Comparison of ENCODE assay signal across 9 cellular contexts in genomic region chr1:217088521-217089221, GRCh38.
DNase-seq lines count a peak whose midpoint lies in the region; ATAC-seq and TF ChIP-seq lines count a peak whose summit lies in the region.
"Had no signal": no experiment of that assay in that cellular context is flagged by ENCODE, and none has a peak within 500 bp of the region (broad histone marks: within the 10 kb centered on the region; RNA-seq: fewer than 3 reads in every experiment).

No MANE protein-coding gene starts in this region.

- no peaks in the 10 kb centered on the region for H3K9me3 ChIP-seq in mesodermal cell (ENCODE audit: control insufficient read depth, low read length)

- peak; percentile 42 for DNase-seq in NCI-H2107 treated with DMSO at 0.1 percent for 48 hours (lab: John Stamatoyannopoulos, UW; ENCODE audit: unreplicated experiment)
- DNase-seq in NCI-H2107 (lab: John Stamatoyannopoulos, UW) = no peak
- no peak for DNase-seq in endothelial cell (ENCODE audit: low spot score)
- no peak for DNase-seq in type B pancreatic cell (ENCODE audit: extremely low spot score, unreplicated experiment)
- DNase-seq in dermis blood vessel endothelial cell = no peak
- DNase-seq in mucosa of gallbladder (ENCODE audit: low spot score) = no peak

- H3K4me1 ChIP-seq in mesodermal cell (ENCODE audit: control insufficient read depth, insufficient read depth, low read length, poor library complexity, severe bottlenecking) = peaks cover 25% of the 10 kb centered on the region

- H3K9me3 Mint-ChIP-seq in endothelial cell (ENCODE audit: unreplicated experiment) = no peaks in the 10 kb centered on the region
- no peaks in the 10 kb centered on the region for H3K9me3 Mint-ChIP-seq in type B pancreatic cell

- TF ChIP-seq POLR2A in GM18505 (IDR thresholded peaks at IDR 0.05; ENCODE audit: borderline replicate concordance, extremely low read depth, insufficient read depth, insufficient read length) = no peak

- H3K36me3 Mint-ChIP-seq in endothelial cell (ENCODE audit: low read depth, unreplicated experiment) = no peaks in the 10 kb centered on the region
- no peaks in the 10 kb centered on the region for H3K36me3 Mint-ChIP-seq in type B pancreatic cell

- H3K27ac Mint-ChIP-seq in endothelial cell (ENCODE audit: unreplicated experiment) = no peak overlapping the region
- H3K27ac Mint-ChIP-seq in type B pancreatic cell = peak overlapping the region; percentile 59
- H3K27ac Mint-ChIP-seq: activated naive CD4-positive, alpha-beta T cell treated with anti-CD3 and anti-CD28 coated beads, Interleukin-2, amount 50 U/mL, for 72 hours had no signal

- no peak for ATAC-seq in GM18505 (IDR thresholded peaks at IDR 0.05; ENCODE audit: unreplicated experiment)
- ATAC-seq: activated naive CD4-positive, alpha-beta T cell treated with anti-CD3 and anti-CD28 coated beads, Interleukin-2, amount 50 U/mL, for 72 hours had no signal

- H3K4me3 Mint-ChIP-seq in endothelial cell (ENCODE audit: unreplicated experiment) (peak overlapping the region; percentile 85), type B pancreatic cell (peak overlapping the region; percentile 87)

- H3K27ac ChIP-seq in mesodermal cell (ENCODE audit: low read depth, low read length, severe bottlenecking) = peak overlapping the region; percentile 20

- peak overlapping the region; percentile 37 for H3K4me3 ChIP-seq in mesodermal cell (ENCODE audit: extremely low read depth, insufficient read depth, low read length, poor library complexity, severe bottlenecking)

- 0% methylated on average over 5 to 7 of the region's 12 CpGs for WGBS in mesodermal cell (ENCODE audit: insufficient coverage in 2 of 2), 2 experiments

- TF ChIP-seq CTCF in endothelial cell (IDR thresholded peaks at IDR 0.05; ENCODE audit: unreplicated experiment) = no peak
- TF ChIP-seq CTCF in type B pancreatic cell (conservative IDR thresholded peaks at IDR 0.05) = no peak

- H3K27me3 Mint-ChIP-seq in endothelial cell (ENCODE audit: unreplicated experiment) (peaks cover 7% of the 10 kb centered on the region), type B pancreatic cell (peaks cover 53% of the 10 kb centered on the region)

- no peaks in the 10 kb centered on the region for H3K36me3 ChIP-seq in mesodermal cell (ENCODE audit: control insufficient read depth, insufficient read depth, low read length)

- H3K4me1 Mint-ChIP-seq in endothelial cell (ENCODE audit: unreplicated experiment) = peaks cover 18% of the 10 kb centered on the region
- peaks cover 36% of the 10 kb centered on the region for H3K4me1 Mint-ChIP-seq in type B pancreatic cell (ENCODE audit: unreplicated experiment)
